29 cellular contexts compared by ENCODE assay signal in genomic region chr7:119868387-119868786, GRCh38.
"Had no signal": no experiment of that assay in that cellular context is flagged by ENCODE, and none has a peak within 500 bp of the region (broad histone marks: within the 10 kb centered on the region; RNA-seq: fewer than 3 reads in every experiment).

No MANE protein-coding gene starts in this region.

- H3K27me3 ChIP-seq: stomach, suprapubic skin, testis, thyroid gland, tibial artery, tibial nerve, transverse colon, upper lobe of left lung, upper lobe of right lung, uterus, vagina had no signal

- H3K9me3 ChIP-seq: suprapubic skin, testis, thoracic aorta, thyroid gland, tibial artery, tibial nerve, upper lobe of left lung, upper lobe of right lung, uterus, vagina had no signal

- H3K27ac ChIP-seq: stomach, suprapubic skin, testis, thoracic aorta, thyroid gland, tibial artery, tibial nerve, transverse colon, upper lobe of left lung, upper lobe of right lung, uterus, vagina had no signal

- H3K4me1 ChIP-seq: stomach, suprapubic skin, testis, thyroid gland, tibial artery, tibial nerve, transverse colon, upper lobe of left lung, upper lobe of right lung, uterus, vagina had no signal

- H3K36me3 Mint-ChIP-seq: stimulated activated effector memory CD8-positive, alpha-beta T cell treated with anti-CD3 and anti-CD28 coated beads, Interleukin-12 subunit alpha, Interleukin-12 subunit beta, amount 100 ng/mL, for 72 hours; stimulated activated memory B cell treated with anti-CD40 and anti-IgM and Interleukin-4, amounts not matched to agents 10 μg/mL and 1 μg/mL and 100 μg/mL, for 72 hours; stimulated activated naive B cell treated with anti-CD40 and anti-IgM and Interleukin-4, amounts not matched to agents 10 μg/mL and 1 μg/mL and 100 μg/mL, for 72 hours; type B pancreatic cell had no signal

- FAIRE-seq: urothelium cell line had no signal

- H3K4me3 Mint-ChIP-seq: stimulated activated effector memory CD8-positive, alpha-beta T cell treated with anti-CD3 and anti-CD28 coated beads, Interleukin-12 subunit alpha, Interleukin-12 subunit beta, amount 100 ng/mL, for 72 hours; stimulated activated memory B cell treated with anti-CD40 and anti-IgM and Interleukin-4, amounts not matched to agents 10 μg/mL and 1 μg/mL and 100 μg/mL, for 72 hours; stimulated activated naive B cell treated with anti-CD40 and anti-IgM and Interleukin-4, amounts not matched to agents 10 μg/mL and 1 μg/mL and 100 μg/mL, for 72 hours; stimulated activated naive CD8-positive, alpha-beta T cell treated with anti-CD3 and anti-CD28 coated beads, Interleukin-15, amount 100 ng/mL, for 72 hours; stimulated activated naive CD8-positive, alpha-beta T cell treated with anti-CD3 and anti-CD28 coated beads, Interleukin-15, Interleukin-2, amounts not matched to agents 100 ng/mL and 50 ng/mL, for 24 hours; type B pancreatic cell had no signal

- H3K4me1 Mint-ChIP-seq: stimulated activated effector memory CD8-positive, alpha-beta T cell treated with anti-CD3 and anti-CD28 coated beads, Interleukin-12 subunit alpha, Interleukin-12 subunit beta, amount 100 ng/mL, for 72 hours; stimulated activated memory B cell treated with anti-CD40 and anti-IgM and Interleukin-4, amounts not matched to agents 10 μg/mL and 1 μg/mL and 100 μg/mL, for 72 hours; stimulated activated naive B cell treated with anti-CD40 and anti-IgM and Interleukin-4, amounts not matched to agents 10 μg/mL and 1 μg/mL and 100 μg/mL, for 72 hours; stimulated activated naive CD8-positive, alpha-beta T cell treated with anti-CD3 and anti-CD28 coated beads, Interleukin-15, amount 100 ng/mL, for 72 hours had no signal

- DNase-seq: stimulated activated CD4-positive, alpha-beta T cell treated with anti-CD3 and anti-CD28 coated beads, Interleukin-2, amount 100 ng/mL, for 48 hours; stimulated activated CD4-positive, alpha-beta T cell treated with anti-CD3 and anti-CD28 coated beads, Interleukin-4, amount 100 ng/mL, for 1 hour; stimulated activated CD4-positive, alpha-beta T cell treated with anti-CD3 and anti-CD28 coated beads, Interleukin-4, amount 100 ng/mL, for 24 hours; stimulated activated CD4-positive, alpha-beta T cell treated with anti-CD3 and anti-CD28 coated beads, Interleukin-4, amount 100 ng/mL, for 4 hours; stimulated activated CD8-positive, alpha-beta memory T cell treated with anti-CD3 and anti-CD28 coated beads, Interleukin-4, amount 100 ng/mL, for 48 hours; stimulated activated naive B cell treated with anti-CD40 and anti-IgM and Interleukin-4, amounts not matched to agents 10 μg/mL and 1 μg/mL and 100 μg/mL, for 72 hours; stimulated activated naive CD4-positive, alpha-beta T cell; stimulated activated naive CD4-positive, alpha-beta T cell treated with Interleukin-2 at 50 U/mL for 16 hours; stimulated activated naive CD8-positive, alpha-beta T cell treated with anti-CD3 and anti-CD28 coated beads, Interleukin-15, amount 100 ng/mL, for 72 hours; stimulated activated naive CD8-positive, alpha-beta T cell treated with anti-CD3 and anti-CD28 coated beads, Interleukin-15, Interleukin-2, amounts not matched to agents 100 U/mL and 50 U/mL, for 24 hours; stomach; substantia nigra; testis; thyroid gland; tibial artery; transverse colon; trophoblast cell; upper lobe of left lung; upper lobe of right lung; uterus had no signal

- H3K4me3 ChIP-seq: stomach, suprapubic skin, testis, thoracic aorta, thyroid gland, tibial artery, tibial nerve, transverse colon, upper lobe of left lung, upper lobe of right lung, uterus, vagina had no signal

- ATAC-seq: stimulated activated effector memory CD8-positive, alpha-beta T cell treated with anti-CD3 and anti-CD28 coated beads, Interleukin-12 subunit alpha, Interleukin-12 subunit beta, amount 100 ng/mL, for 72 hours; stimulated activated memory B cell treated with anti-CD40 and anti-IgM and Interleukin-4, amounts not matched to agents 10 μg/mL and 1 μg/mL and 100 μg/mL, for 72 hours; stimulated activated naive B cell treated with anti-CD40 and anti-IgM and Interleukin-4, amounts not matched to agents 10 μg/mL and 1 μg/mL and 100 μg/mL, for 72 hours; stimulated activated naive CD8-positive, alpha-beta T cell treated with anti-CD3 and anti-CD28 coated beads, Interleukin-15, amount 100 ng/mL, for 72 hours; stimulated activated naive CD8-positive, alpha-beta T cell treated with anti-CD3 and anti-CD28 coated beads, Interleukin-15, Interleukin-2, amounts not matched to agents 100 U/mL and 50 U/mL, for 24 hours; upper lobe of right lung had no signal

- H3K27me3 Mint-ChIP-seq: stimulated activated memory B cell treated with anti-CD40 and anti-IgM and Interleukin-4, amounts not matched to agents 10 μg/mL and 1 μg/mL and 100 μg/mL, for 72 hours; stimulated activated naive B cell treated with anti-CD40 and anti-IgM and Interleukin-4, amounts not matched to agents 10 μg/mL and 1 μg/mL and 100 μg/mL, for 72 hours; stimulated activated naive CD8-positive, alpha-beta T cell treated with anti-CD3 and anti-CD28 coated beads, Interleukin-15, amount 100 ng/mL, for 72 hours; stimulated activated naive CD8-positive, alpha-beta T cell treated with anti-CD3 and anti-CD28 coated beads, Interleukin-15, Interleukin-2, amounts not matched to agents 100 ng/mL and 50 ng/mL, for 24 hours; type B pancreatic cell had no signal

- H3K27ac Mint-ChIP-seq: stimulated activated effector memory CD8-positive, alpha-beta T cell treated with anti-CD3 and anti-CD28 coated beads, Interleukin-12 subunit alpha, Interleukin-12 subunit beta, amount 100 ng/mL, for 72 hours; stimulated activated memory B cell treated with anti-CD40 and anti-IgM and Interleukin-4, amounts not matched to agents 10 μg/mL and 1 μg/mL and 100 μg/mL, for 72 hours; stimulated activated naive B cell treated with anti-CD40 and anti-IgM and Interleukin-4, amounts not matched to agents 10 μg/mL and 1 μg/mL and 100 μg/mL, for 72 hours; stimulated activated naive CD8-positive, alpha-beta T cell treated with anti-CD3 and anti-CD28 coated beads, Interleukin-15, amount 100 ng/mL, for 72 hours; stimulated activated naive CD8-positive, alpha-beta T cell treated with anti-CD3 and anti-CD28 coated beads, Interleukin-15, Interleukin-2, amounts not matched to agents 100 ng/mL and 50 ng/mL, for 24 hours; type B pancreatic cell had no signal

- H3K36me3 ChIP-seq: stomach, suprapubic skin, thoracic aorta, thyroid gland, tibial artery, tibial nerve, transverse colon, upper lobe of left lung, upper lobe of right lung, uterus, vagina had no signal
